Comparison of ENCODE assay signal across 1 cellular context in genomic region chr2:218320704-218321336, GRCh38.
TF ChIP-seq lines count a peak whose summit lies in the region.

No MANE protein-coding gene starts in this region.

TF ChIP-seq in H1, 55 proteins besides CTCF, POLR2A, EP300 and RAD21:
- TF ChIP-seq ATF2 (IDR thresholded peaks at IDR 0.05; ENCODE audit: low read length) (no peak), RXRA (IDR thresholded peaks at IDR 0.05; ENCODE audit: insufficient read depth, low read depth, low read length) (no peak), MAX (IDR thresholded peaks at IDR 0.05) (no peak), CTBP2 (IDR thresholded peaks at IDR 0.05; ENCODE audit: borderline replicate concordance, insufficient read depth, insufficient read length, low read length) (no peak), KDM5A (IDR thresholded peaks at IDR 0.05; ENCODE audit: low read length) (no peak), SUZ12 (IDR thresholded peaks at IDR 0.05; ENCODE audit: low read length) (no peak), EGR1 (IDR thresholded peaks at IDR 0.05; ENCODE audit: borderline replicate concordance, low read depth, low read length) (no peak), ZNF274 (IDR thresholded peaks at IDR 0.05; ENCODE audit: borderline replicate concordance, extremely low read depth, low read length) (no peak), SP4 (IDR thresholded peaks at IDR 0.05; ENCODE audit: low read length) (no peak), SP1 (IDR thresholded peaks at IDR 0.05; ENCODE audit: low read depth, low read length) (no peak), SIX5 (IDR thresholded peaks at IDR 0.05; ENCODE audit: low read depth, low read length) (no peak), TAF1 (IDR thresholded peaks at IDR 0.05; ENCODE audit: low read depth, low read length) (no peak), TCF12 (IDR thresholded peaks at IDR 0.05; ENCODE audit: low read depth, low read length) (no peak)
